Comparison of ENCODE assay signal across 18 cellular contexts in genomic region chr13:99388334-99388923, GRCh38.
DNase-seq lines count a peak whose midpoint lies in the region; ATAC-seq, FAIRE-seq and TF ChIP-seq lines count a peak whose summit lies in the region.
"Had no signal": no experiment of that assay in that cellular context is flagged by ENCODE, and none has a peak within 500 bp of the region (broad histone marks: within the 10 kb centered on the region; RNA-seq: fewer than 3 reads in every experiment).

No MANE protein-coding gene starts in this region.

- H3K27me3 ChIP-seq in IMR-90 (ENCODE audit: control insufficient read depth, insufficient read depth, low read length) (no peaks in the 10 kb centered on the region), trophoblast cell (ENCODE audit: insufficient read depth, low read length) (no peaks in the 10 kb centered on the region)
- H3K27me3 ChIP-seq: breast epithelium, transverse colon had no signal

- 94% methylated on average over 8 of the region's 14 CpGs; no CpG with 5 or more reads in 1 of the 2 experiments for WGBS in IMR-90 (ENCODE audit: extremely low coverage in 2 of 2, insufficient read length in 1 of 2), 2 experiments
- no CpG with 5 or more reads among the region's 14 CpGs for WGBS in trophoblast cell (ENCODE audit: extremely low coverage, insufficient coverage, insufficient read length)

- H4K91ac ChIP-seq in IMR-90 (ENCODE audit: insufficient read depth, low read depth, low read length): no peak overlapping the region
- H4K91ac ChIP-seq in trophoblast cell (ENCODE audit: low read depth, low read length): no peak overlapping the region

- H2AK9ac ChIP-seq in IMR-90 (replicated peaks; ENCODE audit: low read depth, low read length, poor library complexity): peak overlapping the region; percentile 35

- H3K36me3 ChIP-seq in IMR-90 (ENCODE audit: control insufficient read depth, insufficient read depth, low read length) (peaks cover 7% of the 10 kb centered on the region), trophoblast cell (ENCODE audit: control insufficient read depth in 1 of 2, insufficient read depth in 2 of 2, low read length in 2 of 2) (peaks cover 17 to 27% of the 10 kb centered on the region in 2 experiments)
- H3K36me3 ChIP-seq: breast epithelium, prostate gland, transverse colon had no signal

- no peak overlapping the region for H3K56ac ChIP-seq in IMR-90 (ENCODE audit: extremely low read depth, insufficient read depth, low read length)

- peaks cover 3% of the 10 kb centered on the region; the same call in 1 of the 2 replicates for H3K9me1 ChIP-seq in IMR-90 (ENCODE audit: insufficient read depth, low read length)

- H2BK15ac ChIP-seq in IMR-90 (ENCODE audit: low read depth, low read length): no peak overlapping the region

- in situ Hi-C loops in IMR-90 (cut with MboI; ENCODE audit: low sequenced_read_pairs): no loop called here

- no peak overlapping the region for H2BK20ac ChIP-seq in IMR-90 (ENCODE audit: low read depth, low read length)

- no peaks in the 10 kb centered on the region; a peak in 1 of 4 replicates for H3K79me1 ChIP-seq in IMR-90 (ENCODE audit: low read depth in 1 of 2, low read length in 2 of 2)
- no peaks in the 10 kb centered on the region for H3K79me1 ChIP-seq in trophoblast cell (ENCODE audit: low read length)

- H4K8ac ChIP-seq in IMR-90 (ENCODE audit: low read depth in 2 of 2, low read length in 2 of 2) (no peak overlapping the region), trophoblast cell (ENCODE audit: low read depth, low read length) (no peak overlapping the region)

- TF ChIP-seq CTCF in IMR-90 (conservative IDR thresholded peaks at IDR 0.05; ENCODE audit: low read depth, low read length) (no peak), progenitor cell of endocrine pancreas (IDR thresholded peaks at IDR 0.05; ENCODE audit: unreplicated experiment) (no peak)

- TF ChIP-seq RAD21 in IMR-90 (IDR thresholded peaks at IDR 0.05; ENCODE audit: low read length): no peak

- H3K23ac ChIP-seq in IMR-90 (ENCODE audit: low read depth, low read length): no peak overlapping the region
- no peak overlapping the region for H3K23ac ChIP-seq in trophoblast cell (ENCODE audit: low read length)

- no peak overlapping the region for H2BK5ac ChIP-seq in IMR-90 (ENCODE audit: low read depth, low read length, poor library complexity, severe bottlenecking)
- H2BK5ac ChIP-seq in trophoblast cell (ENCODE audit: low read depth, low read length, poor library complexity): no peak overlapping the region

- TF ChIP-seq POLR2A in IMR-90 (IDR thresholded peaks at IDR 0.05; ENCODE audit: low read depth, low read length): no peak

- peaks cover 51% of the 10 kb centered on the region for H3K4me1 Mint-ChIP-seq in activated CD4-positive, alpha-beta memory T cell treated with anti-CD3 and anti-CD28 coated beads for 36 hours (ENCODE audit: low read depth)
- H3K4me1 Mint-ChIP-seq in activated CD4-positive, alpha-beta memory T cell treated with anti-CD3 and anti-CD28 coated beads, Interleukin-2, amount 10 ng/mL, durations not matched to agents 7 days and 5 days: peaks cover 39% of the 10 kb centered on the region
- H3K4me1 Mint-ChIP-seq in central memory CD8-positive, alpha-beta T cell: peaks cover 25% of the 10 kb centered on the region
- H3K4me1 Mint-ChIP-seq in progenitor cell of endocrine pancreas (ENCODE audit: low read depth): no peaks in the 10 kb centered on the region

- H2BK12ac ChIP-seq in trophoblast cell (ENCODE audit: low read length): no peak overlapping the region

- CTCF ChIA-PET in activated CD4-positive, alpha-beta memory T cell treated with anti-CD3 and anti-CD28 coated beads for 36 hours (lab: Charles Lee): interaction anchor here (0.7 to 12.9 kb wide), 26 partner anchors 9 to 1118 kb away, joined by 3 to 290 read pairs (median 11); partner anchors contain the start of gene TM9SF2
- CTCF ChIA-PET in activated CD4-positive, alpha-beta memory T cell treated with anti-CD3 and anti-CD28 coated beads, Interleukin-2, amount 10 ng/mL, durations not matched to agents 7 days and 5 days (lab: Charles Lee): interaction anchor here (0.7 to 8.3 kb wide), 19 partner anchors 8 to 124 kb away, joined by 3 to 121 read pairs (median 5); no protein-coding TSS in a partner anchor
- CTCF ChIA-PET in IMR-90 (lab: Yijun Ruan, JAX): interaction anchor here (0.7 to 1.8 kb wide), 3 partner anchors 8 to 119 kb away, joined by 4 to 8 read pairs (median 5); no protein-coding TSS in a partner anchor

- no peak overlapping the region for H3K14ac ChIP-seq in IMR-90 (replicated peaks; ENCODE audit: low read depth, low read length)
- H3K14ac ChIP-seq in trophoblast cell (ENCODE audit: low read length): no peak overlapping the region

- no peaks in the 10 kb centered on the region for H3K9me3 ChIP-seq in IMR-90 (ENCODE audit: control insufficient read depth, insufficient read depth, low read length)
- no peaks in the 10 kb centered on the region for H3K9me3 ChIP-seq in trophoblast cell (ENCODE audit: insufficient read depth, low read depth, low read length)
- H3K9me3 ChIP-seq: A549, breast epithelium, prostate gland, transverse colon had no signal

- no peak overlapping the region for H4K5ac ChIP-seq in IMR-90 (ENCODE audit: low read depth, low read length)

- H2BK120ac ChIP-seq in IMR-90 (ENCODE audit: low read depth, low read length) (no peak overlapping the region), trophoblast cell (ENCODE audit: insufficient read depth, low read length, poor library complexity) (no peak overlapping the region)

- H3K4ac ChIP-seq in IMR-90 (ENCODE audit: low read depth, low read length): no peak overlapping the region
- H3K4ac ChIP-seq in trophoblast cell (ENCODE audit: low read depth, low read length): no peak overlapping the region

- H4K12ac ChIP-seq in trophoblast cell (ENCODE audit: low read depth, low read length): no peak overlapping the region

- H3K27ac ChIP-seq in IMR-90 (ENCODE audit: insufficient read depth, low read length) (no peak overlapping the region), trophoblast cell (ENCODE audit: low read depth, low read length) (no peak overlapping the region)
- H3K27ac ChIP-seq: A549, breast epithelium, C4-2B, prostate gland, SK-N-MC, transverse colon had no signal

- H3K36me3 Mint-ChIP-seq in activated CD4-positive, alpha-beta memory T cell treated with anti-CD3 and anti-CD28 coated beads for 36 hours: peaks cover 16% of the 10 kb centered on the region
- H3K36me3 Mint-ChIP-seq in activated CD4-positive, alpha-beta memory T cell treated with anti-CD3 and anti-CD28 coated beads, Interleukin-2, amount 10 ng/mL, durations not matched to agents 7 days and 5 days (ENCODE audit: low read depth): peaks cover 16% of the 10 kb centered on the region
- peaks cover 18% of the 10 kb centered on the region for H3K36me3 Mint-ChIP-seq in central memory CD8-positive, alpha-beta T cell (ENCODE audit: insufficient read depth)
- H3K36me3 Mint-ChIP-seq in progenitor cell of endocrine pancreas (ENCODE audit: insufficient read depth): peaks cover 13% of the 10 kb centered on the region

- H2AK5ac ChIP-seq in IMR-90 (ENCODE audit: low read depth, low read length) (no peak overlapping the region), trophoblast cell (ENCODE audit: low read length) (no peak overlapping the region)

- no peaks in the 10 kb centered on the region for H3K79me2 ChIP-seq in trophoblast cell (ENCODE audit: control insufficient read depth, insufficient read depth, low read length, poor library complexity)

- H3K4me1 ChIP-seq in IMR-90 (ENCODE audit: control insufficient read depth, insufficient read depth, low read length): no peaks in the 10 kb centered on the region
- H3K4me1 ChIP-seq in trophoblast cell (ENCODE audit: control insufficient read depth in 1 of 2, insufficient read depth in 2 of 2, low read length in 2 of 2): no peaks in the 10 kb centered on the region
- H3K4me1 ChIP-seq: A549, breast epithelium, prostate gland, transverse colon had no signal

- H3K18ac ChIP-seq in IMR-90 (ENCODE audit: low read depth, low read length): no peak overlapping the region
- no peak overlapping the region for H3K18ac ChIP-seq in trophoblast cell (ENCODE audit: low read length)

- H2AFZ ChIP-seq in IMR-90 (replicated peaks; ENCODE audit: low read length, poor library complexity): no peak overlapping the region
- H2AFZ ChIP-seq in trophoblast cell (ENCODE audit: insufficient read depth, low read length, poor library complexity): no peak overlapping the region

- ATAC-seq in IMR-90 (ENCODE audit: low read depth): no peak
- ATAC-seq in central memory CD8-positive, alpha-beta T cell (replicated peaks; ENCODE audit: extremely low read depth, poor library complexity, severe bottlenecking): no peak
- ATAC-seq in GM21526 (IDR thresholded peaks at IDR 0.05; ENCODE audit: low FRiP score, unreplicated experiment): no peak
- ATAC-seq: A549 had no signal

- POLR2A ChIA-PET in activated CD4-positive, alpha-beta memory T cell treated with anti-CD3 and anti-CD28 coated beads for 36 hours (lab: Charles Lee): no interaction called here
- POLR2A ChIA-PET in activated CD4-positive, alpha-beta memory T cell treated with anti-CD3 and anti-CD28 coated beads, Interleukin-2, amount 10 ng/mL, durations not matched to agents 7 days and 5 days (lab: Charles Lee): interaction anchor here (0.7 to 3.5 kb wide), 4 partner anchors 19 to 116 kb away, joined by 3 to 33 read pairs (median 3); no protein-coding TSS in a partner anchor
- POLR2A ChIA-PET in IMR-90 (lab: Charles Lee; ENCODE audit: unreplicated experiment): no interaction called here

- H3K4me3 ChIP-seq in IMR-90 (ENCODE audit: insufficient read depth, low read depth, low read length) (no peak overlapping the region), trophoblast cell (ENCODE audit: low read depth, low read length) (no peak overlapping the region)
- H3K4me3 ChIP-seq: A549, breast epithelium, lung, prostate gland, SK-N-MC, smooth muscle cell, transverse colon had no signal

- no peak overlapping the region for H3K9ac ChIP-seq in IMR-90 (ENCODE audit: low read depth, low read length)
- H3K9ac ChIP-seq in trophoblast cell (ENCODE audit: low read length): no peak overlapping the region

- no peaks in the 10 kb centered on the region for H3K9me3 Mint-ChIP-seq in activated CD4-positive, alpha-beta memory T cell treated with anti-CD3 and anti-CD28 coated beads for 36 hours
- no peaks in the 10 kb centered on the region for H3K9me3 Mint-ChIP-seq in activated CD4-positive, alpha-beta memory T cell treated with anti-CD3 and anti-CD28 coated beads, Interleukin-2, amount 10 ng/mL, durations not matched to agents 7 days and 5 days
- H3K9me3 Mint-ChIP-seq in central memory CD8-positive, alpha-beta T cell: no peaks in the 10 kb centered on the region
- H3K9me3 Mint-ChIP-seq in progenitor cell of endocrine pancreas (ENCODE audit: low read depth): no peaks in the 10 kb centered on the region

- no TSS peak for BruUV-seq in IMR-90 (replicated peaks; lab: Mats Ljungman, UMichigan)

- H3K4me2 ChIP-seq in IMR-90 (ENCODE audit: low read depth, low read length): no peak overlapping the region
- no peak overlapping the region for H3K4me2 ChIP-seq in trophoblast cell (ENCODE audit: low read length)
- H3K4me2 ChIP-seq: A549, smooth muscle cell had no signal

- no peaks in the 10 kb centered on the region for H3K27me3 Mint-ChIP-seq in activated CD4-positive, alpha-beta memory T cell treated with anti-CD3 and anti-CD28 coated beads for 36 hours
- no peaks in the 10 kb centered on the region for H3K27me3 Mint-ChIP-seq in activated CD4-positive, alpha-beta memory T cell treated with anti-CD3 and anti-CD28 coated beads, Interleukin-2, amount 10 ng/mL, durations not matched to agents 7 days and 5 days
- H3K27me3 Mint-ChIP-seq in central memory CD8-positive, alpha-beta T cell: no peaks in the 10 kb centered on the region
- no peaks in the 10 kb centered on the region for H3K27me3 Mint-ChIP-seq in progenitor cell of endocrine pancreas

- intact Hi-C loops in activated CD4-positive, alpha-beta memory T cell treated with anti-CD3 and anti-CD28 coated beads for 36 hours (cut with micrococcal nuclease): no loop called here
- intact Hi-C loops in IMR-90 (cut with micrococcal nuclease): no loop called here

- no peaks in the 10 kb centered on the region for H4K20me1 ChIP-seq in IMR-90 (ENCODE audit: insufficient read depth, low read length)

- H3K27ac Mint-ChIP-seq in activated CD4-positive, alpha-beta memory T cell treated with anti-CD3 and anti-CD28 coated beads for 36 hours: peak overlapping the region; percentile 42
- H3K27ac Mint-ChIP-seq in activated CD4-positive, alpha-beta memory T cell treated with anti-CD3 and anti-CD28 coated beads, Interleukin-2, amount 10 ng/mL, durations not matched to agents 7 days and 5 days: no peak overlapping the region
- peak overlapping the region; percentile 94 for H3K27ac Mint-ChIP-seq in central memory CD8-positive, alpha-beta T cell (ENCODE audit: low read depth)
- H3K27ac Mint-ChIP-seq in progenitor cell of endocrine pancreas: peak overlapping the region; percentile 47

- FAIRE-seq in RCC 7860 (lab: Jason Lieb, UNC): no peak
- FAIRE-seq: A549 had no signal

- H3K4me3 Mint-ChIP-seq in activated CD4-positive, alpha-beta memory T cell treated with anti-CD3 and anti-CD28 coated beads for 36 hours: no peak overlapping the region
- no peak overlapping the region for H3K4me3 Mint-ChIP-seq in activated CD4-positive, alpha-beta memory T cell treated with anti-CD3 and anti-CD28 coated beads, Interleukin-2, amount 10 ng/mL, durations not matched to agents 7 days and 5 days
- H3K4me3 Mint-ChIP-seq in central memory CD8-positive, alpha-beta T cell: no peak overlapping the region
- H3K4me3 Mint-ChIP-seq in progenitor cell of endocrine pancreas (ENCODE audit: low read depth): no peak overlapping the region

- peak; percentile 5 for DNase-seq in activated CD4-positive, alpha-beta memory T cell treated with anti-CD3 and anti-CD28 coated beads for 36 hours
- DNase-seq in activated CD4-positive, alpha-beta memory T cell treated with anti-CD3 and anti-CD28 coated beads, Interleukin-2, amount 10 ng/mL, durations not matched to agents 7 days and 5 days: no peak
- no peak for DNase-seq in IMR-90
- DNase-seq in central memory CD8-positive, alpha-beta T cell (ENCODE audit: low spot score in 2 of 2): no peak
- no peak for DNase-seq in progenitor cell of endocrine pancreas (ENCODE audit: low spot score, unreplicated experiment)
- DNase-seq in trophoblast cell: no peak
- DNase-seq in RCC 7860 (ENCODE audit: low spot score): no peak
- DNase-seq: NCI-H1105 treated with DMSO at 0.1 percent for 48 hours, NCI-H69, transverse colon had no signal

- dilution Hi-C loops in IMR-90 (cut with HindIII; ENCODE audit: low sequenced_read_pairs, unreplicated experiment): no loop called here
